15 cellular contexts compared by ENCODE assay signal in genomic region chr5:57225553-57225952, GRCh38.
"Had no signal": no experiment of that assay in that cellular context is flagged by ENCODE, and none has a peak within 500 bp of the region (broad histone marks: within the 10 kb centered on the region; RNA-seq: fewer than 3 reads in every experiment).

No MANE protein-coding gene starts in this region.

- H3K27me3 Mint-ChIP-seq: naive B cell, T-cell had no signal

- DNase-seq: activated gamma-delta T cell treated with Interleukin-2 at 50 U/mL for 16 hours; activated T-cell treated with anti-CD3 and anti-CD28 coated beads, Interleukin-2, amount 50 U/mL, for 4 hours; erythroblast; gastrocnemius medialis; heart left ventricle; immature natural killer cell; naive B cell; retina; SK-N-SH; stimulated activated CD4-positive, alpha-beta T cell treated with anti-CD3 and anti-CD28 coated beads, Interleukin-2, amount 100 ng/mL, for 48 hours; stimulated activated naive CD4-positive, alpha-beta T cell; T-cell; T1000; transverse colon had no signal

- H3K9me3 Mint-ChIP-seq: activated T-cell treated with anti-CD3 and anti-CD28 coated beads, Interleukin-2, amount 50 U/mL, for 4 hours; immature natural killer cell; naive B cell; T-cell had no signal

- FAIRE-seq: colon had no signal

- ATAC-seq: gastrocnemius medialis, heart left ventricle, T-cell had no signal

- H3K4me3 Mint-ChIP-seq: activated T-cell treated with anti-CD3 and anti-CD28 coated beads, Interleukin-2, amount 50 U/mL, for 4 hours; immature natural killer cell; naive B cell; T-cell had no signal

- H3K36me3 Mint-ChIP-seq: immature natural killer cell, naive B cell had no signal
